ENCODE assay signal across 19 cellular contexts in genomic region chr2:48180557-48180956, GRCh38.
DNase-seq lines count a peak whose midpoint lies in the region; ATAC-seq, FAIRE-seq and TF ChIP-seq lines count a peak whose summit lies in the region.
"Had no signal": no experiment of that assay in that cellular context is flagged by ENCODE, and none has a peak within 500 bp of the region (broad histone marks: within the 10 kb centered on the region; RNA-seq: fewer than 3 reads in every experiment).

No MANE protein-coding gene starts in this region.

- H4K5ac ChIP-seq in H1 (ENCODE audit: insufficient read length, low read depth, low read length), result no peak overlapping the region

- no peak overlapping the region for H2BK5ac ChIP-seq in H1 (ENCODE audit: low read depth, low read length)

- H3K9ac ChIP-seq in H1 (replicated peaks in 1 of 4; ENCODE audit: extremely low read depth in 1 of 4, low read depth in 3 of 4, low read length in 3 of 4), result no peak overlapping the region
- H3K9ac ChIP-seq: BLaER1 had no signal

- no peaks in the 10 kb centered on the region for H3K23me2 ChIP-seq in H1 (ENCODE audit: low read depth, low read length)

- no peaks in the 10 kb centered on the region for H3K79me1 ChIP-seq in H1 (ENCODE audit: low read depth, low read length)

- CTCF ChIA-PET in H1 (lab: Charles Lee; ENCODE audit: partially characterized antibody), result no interaction called here

- no peak overlapping the region for H3K4ac ChIP-seq in H1 (replicated peaks; ENCODE audit: insufficient read length, low read depth, low read length)

- no peak overlapping the region for H3K14ac ChIP-seq in H1 (ENCODE audit: insufficient read length)

- no peak overlapping the region for H3K4me2 ChIP-seq in H1 (ENCODE audit: insufficient read depth in 1 of 2, low read depth in 2 of 2, low read length in 2 of 2)
- H3K4me2 ChIP-seq: A549, BLaER1 had no signal

- peak overlapping the region; percentile 94 for H2AFZ ChIP-seq in H1 (ENCODE audit: low read length)

- H3K56ac ChIP-seq in H1 (replicated peaks; ENCODE audit: insufficient read length, low read depth, low read length), result no peak overlapping the region

- no peak overlapping the region for H2BK12ac ChIP-seq in H1 (ENCODE audit: low read depth, low read length)

- H3K36me3 ChIP-seq in H1 (ENCODE audit: control insufficient read depth in 2 of 4, insufficient read depth in 4 of 4, low read length in 3 of 4) (no peaks in the 10 kb centered on the region), upper lobe of right lung (no peaks in the 10 kb centered on the region)
- H3K36me3 ChIP-seq: BLaER1, HAP-1 had no signal

- no peak for TF ChIP-seq RAD21 in H1 (IDR thresholded peaks at IDR 0.05 in 1 of 2, conservative IDR thresholded peaks at IDR 0.05 in 1 of 2; ENCODE audit: low read depth in 2 of 2, low read length in 2 of 2)

- POLR2A ChIA-PET in H1 (lab: Charles Lee; ENCODE audit: partially characterized antibody), result no interaction called here

- H3K27me3 ChIP-seq in H1 (replicated peaks in 1 of 4; ENCODE audit: control insufficient read depth in 3 of 4, extremely low read depth in 1 of 4, insufficient read depth in 3 of 4, low read length in 3 of 4), result no peaks in the 10 kb centered on the region
- H3K27me3 ChIP-seq in upper lobe of right lung, result no peaks in the 10 kb centered on the region
- H3K27me3 ChIP-seq: BLaER1 had no signal

- H3K18ac ChIP-seq in H1 (ENCODE audit: extremely low read depth, low read length), result no peak overlapping the region

- H4K91ac ChIP-seq in H1 (replicated peaks; ENCODE audit: insufficient read length, low read length), result no peak overlapping the region

- TF ChIP-seq CTCF in H1 (IDR thresholded peaks at IDR 0.05; ENCODE audit: control extremely low read depth in 1 of 3, insufficient read depth in 1 of 3, low read depth in 1 of 3, low read length in 3 of 3) (no peak), upper lobe of right lung (IDR thresholded peaks at IDR 0.05) (no peak)

- H3K4me1 ChIP-seq in H1 (replicated peaks in 1 of 4; ENCODE audit: control insufficient read depth in 3 of 4, insufficient read depth in 4 of 4, low read length in 3 of 4) (no peaks in the 10 kb centered on the region), upper lobe of right lung (no peaks in the 10 kb centered on the region)
- H3K4me1 ChIP-seq: A549, BLaER1, HAP-1 had no signal

- no peak overlapping the region for H2AK5ac ChIP-seq in H1 (ENCODE audit: low read depth, low read length)

- DNase-seq in DMS 273 (lab: John Stamatoyannopoulos, UW; ENCODE audit: unreplicated experiment) (peak; percentile 20), DMS 273 treated with DMSO at 0.1 percent for 48 hours (lab: John Stamatoyannopoulos, UW) (no peak), H1 (ENCODE audit: low read depth in 1 of 2, low spot score in 2 of 2) (no peak), left lobe of liver (ENCODE audit: low spot score) (no peak), upper lobe of right lung (no peak), ecto neural progenitor cell (ENCODE audit: low spot score) (no peak), NCI-H748 (lab: John Stamatoyannopoulos, UW; ENCODE audit: unreplicated experiment) (no peak)
- DNase-seq: CD4-positive, alpha-beta memory T cell; DMS53; DND-41; EL; IMR-90 had no signal

- no peak overlapping the region for H3K27ac ChIP-seq in H1 (ENCODE audit: low read depth, low read length)
- no peak overlapping the region for H3K27ac ChIP-seq in upper lobe of right lung
- H3K27ac ChIP-seq: 22Rv1, A549, BLaER1 had no signal

- H4K8ac ChIP-seq in H1 (ENCODE audit: extremely low read depth, insufficient read depth, low read length), result no peak overlapping the region

- no peak overlapping the region for H2BK15ac ChIP-seq in H1 (ENCODE audit: low read length)

- no peak overlapping the region for H2BK120ac ChIP-seq in H1 (replicated peaks; ENCODE audit: low read depth, low read length)

- no peak for FAIRE-seq in H1 (lab: Jason Lieb, UNC)
- FAIRE-seq: A549, GM12878, HTR-8/SVneo had no signal

- H3K9me3 ChIP-seq in H1 (ENCODE audit: insufficient read depth in 2 of 2, low read depth in 1 of 2, low read length in 1 of 2) (no peaks in the 10 kb centered on the region), upper lobe of right lung (no peaks in the 10 kb centered on the region)
- H3K9me3 ChIP-seq: BLaER1, HAP-1 had no signal

- TF ChIP-seq POLR2A in H1 (IDR thresholded peaks at IDR 0.05; ENCODE audit: control extremely low read depth in 1 of 2, low read depth in 2 of 2, low read length in 2 of 2), result no peak

- no peak for TF ChIP-seq EP300 in H1 (IDR thresholded peaks at IDR 0.05; ENCODE audit: borderline replicate concordance in 1 of 2, low read depth in 2 of 2, low read length in 2 of 2)

- H3K4me3 ChIP-seq in H1 (ENCODE audit: extremely low read depth in 1 of 4, insufficient read depth in 2 of 4, low read depth in 3 of 4, low read length in 4 of 4) (no peak overlapping the region), upper lobe of right lung (no peak overlapping the region)
- H3K4me3 ChIP-seq: A549, BLaER1, GM12878, HAP-1 had no signal

- ATAC-seq in left lobe of liver (peak; percentile 72), upper lobe of right lung (peak; percentile 73), HG03025 (IDR thresholded peaks at IDR 0.05; ENCODE audit: low FRiP score, unreplicated experiment) (no peak)
- ATAC-seq: A549, GM12878 had no signal

- no peak overlapping the region for H2BK20ac ChIP-seq in H1 (ENCODE audit: low read length)

- WGBS in H1 (ENCODE audit: extremely low coverage in 1 of 2, insufficient coverage in 1 of 2, insufficient read length in 1 of 2, insufficient replicate concordance in 2 of 2, low coverage in 1 of 2, low lambda C conversion rate in 2 of 2, missing lambda C conversion rate in 1 of 2), 2 experiments, result 88% methylated on average over 5 of the region's 5 CpGs; no CpG with 5 or more reads in 1 of the 2 experiments

- H3K79me2 ChIP-seq in H1 (ENCODE audit: control insufficient read depth in 1 of 2, insufficient read depth in 2 of 2, low read length in 2 of 2), result no peaks in the 10 kb centered on the region

- no peaks in the 10 kb centered on the region for H4K20me1 ChIP-seq in H1 (replicated peaks in 1 of 2; ENCODE audit: control insufficient read depth in 1 of 2, insufficient read depth in 2 of 2, low read length in 2 of 2)
- H4K20me1 ChIP-seq: BLaER1 had no signal

- intact Hi-C loops in upper lobe of right lung (cut with DNase I), result no loop called here

- H3K23ac ChIP-seq in H1 (ENCODE audit: insufficient read length), result no peak overlapping the region

TF ChIP-seq in H1, 55 proteins besides CTCF, POLR2A, EP300 and RAD21:
- no peak for TF ChIP-seq HDAC2 (IDR thresholded peaks at IDR 0.05; ENCODE audit: borderline replicate concordance in 1 of 2, low read depth in 2 of 2, low read length in 2 of 2)
- TF ChIP-seq ZNF274 (IDR thresholded peaks at IDR 0.05; ENCODE audit: borderline replicate concordance, extremely low read depth, low read length), result no peak
- no peak for TF ChIP-seq SIRT6 (IDR thresholded peaks at IDR 0.05; ENCODE audit: low read length)
- no peak for TF ChIP-seq CTBP2 (IDR thresholded peaks at IDR 0.05; ENCODE audit: borderline replicate concordance, insufficient read depth, insufficient read length, low read length)
- TF ChIP-seq CREB1 (IDR thresholded peaks at IDR 0.05), result no peak
- no peak for TF ChIP-seq JUN (IDR thresholded peaks at IDR 0.05; ENCODE audit: low read depth, low read length)
- no peak for TF ChIP-seq TEAD4 (IDR thresholded peaks at IDR 0.05; ENCODE audit: low read depth, low read length)
- TF ChIP-seq SUZ12 (IDR thresholded peaks at IDR 0.05; ENCODE audit: low read length), result no peak
